Comparison of ENCODE assay signal across 21 cellular contexts in the genomic region with DNA sequence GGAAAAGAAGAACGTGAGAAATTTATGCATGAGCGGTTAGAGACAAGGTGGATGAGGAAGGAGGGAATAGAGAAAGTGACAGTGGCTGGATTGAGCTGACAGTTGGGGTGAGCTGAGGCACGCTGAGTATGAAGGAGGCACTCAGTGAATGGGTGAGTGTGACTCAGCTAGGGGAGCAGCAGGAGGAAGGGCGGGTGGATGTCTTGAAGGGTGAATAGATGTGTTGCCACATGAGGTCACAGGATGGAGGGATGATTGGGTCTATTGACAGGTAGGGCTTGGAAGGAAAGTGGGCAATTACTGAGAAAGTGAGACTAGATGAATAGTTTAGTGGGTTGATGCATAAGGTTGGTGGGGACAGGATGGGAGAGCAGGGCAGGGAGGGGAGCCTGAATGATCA. TPM values are rescaled to one million over a fixed set of nuclear protein-coding genes. Genes with fewer than 3 reads are reported as not detected.
A peak's percentile ranks its signal among the peaks of the same experiment; 100 is the strongest.
DNase-seq lines count a peak whose midpoint lies in the region; ATAC-seq and TF ChIP-seq lines count a peak whose summit lies in the region.
"Had no signal": no experiment of that assay in that cellular context is flagged by ENCODE, and none has a peak within 500 bp of the region (broad histone marks: within the 10 kb centered on the region; RNA-seq: fewer than 3 reads in every experiment).

No MANE protein-coding gene starts in this region.

- no peaks in the 10 kb centered on the region; the same call in 1 of the 2 replicates for H3K27me3 ChIP-seq in Panc1 (ENCODE audit: control insufficient read depth, insufficient read depth, low read length)
- H3K27me3 ChIP-seq: BE2C had no signal

- H3K4me1 ChIP-seq in Panc1 (ENCODE audit: control insufficient read depth, insufficient read depth, low read length) = no peaks in the 10 kb centered on the region
- H3K4me1 ChIP-seq: BE2C had no signal

- POLR2A ChIA-PET in activated naive CD8-positive, alpha-beta T cell treated with anti-CD3 and anti-CD28 coated beads, Interleukin-2, amount 10 ng/mL, durations not matched to agents 7 days and 5 days (lab: Charles Lee) = interaction anchor here (0.9 kb wide), 1 partner anchor 15 kb away, joined by 3 read pairs; no protein-coding TSS in a partner anchor
- POLR2A ChIA-PET in Panc1 (lab: Charles Lee) = no interaction called here

- ATAC-seq in activated naive CD8-positive, alpha-beta T cell treated with anti-CD3 and anti-CD28 coated beads, Interleukin-2, amount 10 ng/mL, durations not matched to agents 7 days and 5 days (ENCODE audit: low read depth) = peak; percentile 3
- ATAC-seq in Panc1 (no peak), esophagus mucosa (peak; percentile 43), GM18511 (IDR thresholded peaks at IDR 0.05; ENCODE audit: unreplicated experiment) (no peak)
- ATAC-seq: CD8-positive, alpha-beta T cell had no signal

- H3K27me3 Mint-ChIP-seq in activated naive CD8-positive, alpha-beta T cell treated with anti-CD3 and anti-CD28 coated beads, Interleukin-2, amount 10 ng/mL, durations not matched to agents 7 days and 5 days = peaks cover 18% of the 10 kb centered on the region
- no peaks in the 10 kb centered on the region for H3K27me3 Mint-ChIP-seq in activated naive CD8-positive, alpha-beta T cell treated with anti-CD3 and anti-CD28 coated beads for 36 hours

- peaks cover 10% of the 10 kb centered on the region for H3K9me3 Mint-ChIP-seq in activated naive CD8-positive, alpha-beta T cell treated with anti-CD3 and anti-CD28 coated beads, Interleukin-2, amount 10 ng/mL, durations not matched to agents 7 days and 5 days
- H3K9me3 Mint-ChIP-seq in activated naive CD8-positive, alpha-beta T cell treated with anti-CD3 and anti-CD28 coated beads for 36 hours = peaks cover 1% of the 10 kb centered on the region
- H3K9me3 Mint-ChIP-seq: CD8-positive, alpha-beta T cell had no signal

- intact Hi-C loops in Panc1 (cut with micrococcal nuclease; ENCODE audit: unreplicated experiment) = no loop called here

- no peaks in the 10 kb centered on the region for H3K36me3 ChIP-seq in Panc1 (ENCODE audit: control insufficient read depth, insufficient read depth, low read length)
- H3K36me3 ChIP-seq: BE2C had no signal

- TSS peak; percentile 52 for BruUV-seq in Panc1 (replicated peaks; lab: Mats Ljungman, UMichigan)

- no peak for DNase-seq in activated naive CD8-positive, alpha-beta T cell treated with anti-CD3 and anti-CD28 coated beads, Interleukin-2, amount 10 ng/mL, durations not matched to agents 7 days and 5 days
- DNase-seq in activated naive CD8-positive, alpha-beta T cell treated with anti-CD3 and anti-CD28 coated beads for 36 hours = no peak
- DNase-seq in Panc1 (ENCODE audit: low read depth, low spot score) (no peak), ureter (ENCODE audit: low spot score) (peak; percentile 41), HuH-7 (ENCODE audit: low spot score) (no peak)
- DNase-seq: BE2C; CD8-positive, alpha-beta T cell; DND-41; GDM1; MM.1S; NCI-H1105 treated with DMSO at 0.1 percent for 48 hours; NCI-H187; NCI-H446 treated with DMSO at 0.1 percent for 48 hours; NCI-H748 treated with DMSO at 0.1 percent for 48 hours; PC-9; SHP77 had no signal

- no peak overlapping the region for H3K4me3 ChIP-seq in Panc1 (ENCODE audit: low read depth in 2 of 2, low read length in 2 of 2)
- H3K4me3 ChIP-seq: PC-9 had no signal

- CTCF ChIA-PET in Panc1 (lab: Charles Lee) = no interaction called here

- H3K9me3 ChIP-seq in Panc1 (ENCODE audit: control insufficient read depth, insufficient read depth, low read depth, low read length) = peaks cover 7% of the 10 kb centered on the region; the same call in 1 of the 2 replicates
- H3K9me3 ChIP-seq: BE2C had no signal

- peaks cover 4% of the 10 kb centered on the region for H3K36me3 Mint-ChIP-seq in activated naive CD8-positive, alpha-beta T cell treated with anti-CD3 and anti-CD28 coated beads, Interleukin-2, amount 10 ng/mL, durations not matched to agents 7 days and 5 days
- no peaks in the 10 kb centered on the region for H3K36me3 Mint-ChIP-seq in activated naive CD8-positive, alpha-beta T cell treated with anti-CD3 and anti-CD28 coated beads for 36 hours
- H3K36me3 Mint-ChIP-seq: CD8-positive, alpha-beta T cell had no signal

- no peak overlapping the region for H3K27ac Mint-ChIP-seq in activated naive CD8-positive, alpha-beta T cell treated with anti-CD3 and anti-CD28 coated beads, Interleukin-2, amount 10 ng/mL, durations not matched to agents 7 days and 5 days
- H3K27ac Mint-ChIP-seq in activated naive CD8-positive, alpha-beta T cell treated with anti-CD3 and anti-CD28 coated beads for 36 hours = no peak overlapping the region
- H3K27ac Mint-ChIP-seq: CD8-positive, alpha-beta T cell had no signal

- TF ChIP-seq CTCF in Panc1 (IDR thresholded peaks at IDR 0.05) = no peak

- no peak overlapping the region for H3K4me3 Mint-ChIP-seq in activated naive CD8-positive, alpha-beta T cell treated with anti-CD3 and anti-CD28 coated beads, Interleukin-2, amount 10 ng/mL, durations not matched to agents 7 days and 5 days
- H3K4me3 Mint-ChIP-seq in activated naive CD8-positive, alpha-beta T cell treated with anti-CD3 and anti-CD28 coated beads for 36 hours = no peak overlapping the region
- H3K4me3 Mint-ChIP-seq: CD8-positive, alpha-beta T cell had no signal

- H3K4me1 Mint-ChIP-seq in activated naive CD8-positive, alpha-beta T cell treated with anti-CD3 and anti-CD28 coated beads, Interleukin-2, amount 10 ng/mL, durations not matched to agents 7 days and 5 days = no peaks in the 10 kb centered on the region
- no peaks in the 10 kb centered on the region for H3K4me1 Mint-ChIP-seq in activated naive CD8-positive, alpha-beta T cell treated with anti-CD3 and anti-CD28 coated beads for 36 hours

- in situ Hi-C loops in Panc1 (cut with HindIII; ENCODE audit: low pct_unique_long_range_greater_than_20kb, low sequenced_read_pairs) = no loop called here

- H3K27ac ChIP-seq in Panc1 (ENCODE audit: low read length) = no peak overlapping the region
- H3K27ac ChIP-seq: KMS-11, PC-9 had no signal

RNA-seq across cellular contexts. Expression of gene IFITM10, which starts 8.0 kb away (rescaled TPM):
- total RNA-seq in activated naive CD8-positive, alpha-beta T cell treated with anti-CD3 and anti-CD28 coated beads, Interleukin-2, amount 10 ng/mL, durations not matched to agents 7 days and 5 days = 1 to 10 TPM in 1 of 2 experiments, under 1 TPM in 1; 0.82 to 1.3 TPM
- not detected for total RNA-seq in activated naive CD8-positive, alpha-beta T cell treated with anti-CD3 and anti-CD28 coated beads for 36 hours
- total RNA-seq in Panc1 (2021; ENCODE audit: unreplicated experiment) (18.0 TPM), esophagus mucosa (0.96 TPM), ureter (49.2 TPM)
- 8.0 TPM for polyA plus RNA-seq in Panc1 (2012; ENCODE audit: insufficient read length)

RNA-seq across cellular contexts. Expression of gene CTSD, which starts 21.4 kb away (rescaled TPM):
- 100 to 1,000 TPM; 192 to 208 TPM for total RNA-seq in activated naive CD8-positive, alpha-beta T cell treated with anti-CD3 and anti-CD28 coated beads, Interleukin-2, amount 10 ng/mL, durations not matched to agents 7 days and 5 days
- total RNA-seq in activated naive CD8-positive, alpha-beta T cell treated with anti-CD3 and anti-CD28 coated beads for 36 hours = 10 to 100 TPM; 40.9 to 43.0 TPM
- total RNA-seq in Panc1 (2021; ENCODE audit: unreplicated experiment) (1,813 TPM), esophagus mucosa (583 TPM), ureter (1,385 TPM)
- polyA plus RNA-seq in Panc1 (2012; ENCODE audit: insufficient read length) = 2,493 TPM

RNA-seq across cellular contexts. Expression of gene KRTAP5-6, which starts 45.4 kb away (rescaled TPM):
- total RNA-seq in activated naive CD8-positive, alpha-beta T cell treated with anti-CD3 and anti-CD28 coated beads, Interleukin-2, amount 10 ng/mL, durations not matched to agents 7 days and 5 days = not detected
- not detected for total RNA-seq in activated naive CD8-positive, alpha-beta T cell treated with anti-CD3 and anti-CD28 coated beads for 36 hours
- total RNA-seq in Panc1 (2021; ENCODE audit: unreplicated experiment) (not detected), esophagus mucosa (not detected), ureter (not detected)
- polyA plus RNA-seq in Panc1 (2012; ENCODE audit: insufficient read length) = not detected
- total RNA-seq: CD8-positive, alpha-beta T cell; H4; PC-9 had no signal
- polyA plus RNA-seq: AG04450 had no signal

Comparison
In these comparisons a context has a peak if more than half of its experiments do, and no peak if none do; other contexts are left out.
1. RNA of gene CTSD, which starts 21.4 kb away (total RNA-seq): 1,813 TPM in Panc1 (single experiment), 1,385 TPM in ureter (single experiment), 583 TPM in esophagus mucosa (single experiment) and 192 to 208 TPM in activated naive CD8-positive, alpha-beta T cell treated with anti-CD3 and anti-CD28 coated beads, Interleukin-2, amount 10 ng/mL, durations not matched to agents 7 days and 5 days; 40.9 to 43.0 TPM in activated naive CD8-positive, alpha-beta T cell treated with anti-CD3 and anti-CD28 coated beads for 36 hours; every median in the first group is over 4 times any median in the second.
2. ATAC-seq: peak in activated naive CD8-positive, alpha-beta T cell treated with anti-CD3 and anti-CD28 coated beads, Interleukin-2, amount 10 ng/mL, durations not matched to agents 7 days and 5 days (single experiment) and esophagus mucosa (single experiment); none in Panc1 (single experiment) and GM18511 (single experiment).